In genomic region chr1:30381671-30382365, GRCh38 we compare ENCODE assay signal across 25 cellular contexts.
"Had no signal": no experiment of that assay in that cellular context is flagged by ENCODE, and none has a peak within 500 bp of the region (broad histone marks: within the 10 kb centered on the region; RNA-seq: fewer than 3 reads in every experiment).

No MANE protein-coding gene starts in this region.

- H3K27ac Mint-ChIP-seq: activated CD4-positive, alpha-beta memory T cell treated with anti-CD3 and anti-CD28 coated beads for 36 hours; activated CD4-positive, alpha-beta T cell treated with anti-CD3 and anti-CD28 coated beads, Interleukin-2, amount 10 ng/mL, durations not matched to agents 24 days and 14 days; activated T-helper 17 cell treated with anti-CD3 and anti-CD28 coated beads, Interleukin-2, amount 50 U/mL, for 72 hours; naive thymus-derived CD4-positive, alpha-beta T cell; neural progenitor cell; progenitor cell of endocrine pancreas; T-helper 17 cell had no signal

- H3K36me3 ChIP-seq: gastroesophageal sphincter, neural progenitor cell, transverse colon had no signal

- H3K9me3 Mint-ChIP-seq: activated CD4-positive, alpha-beta memory T cell treated with anti-CD3 and anti-CD28 coated beads for 36 hours; activated CD4-positive, alpha-beta T cell treated with anti-CD3 and anti-CD28 coated beads, Interleukin-2, amount 10 ng/mL, durations not matched to agents 24 days and 14 days; activated T-cell treated with anti-CD3 and anti-CD28 coated beads, Interleukin-2, amount 50 U/mL, for 4 hours; activated T-helper 17 cell treated with anti-CD3 and anti-CD28 coated beads, Interleukin-2, amount 50 U/mL, for 72 hours; naive thymus-derived CD4-positive, alpha-beta T cell; neural progenitor cell had no signal

- H3K4me1 Mint-ChIP-seq: activated CD4-positive, alpha-beta T cell treated with anti-CD3 and anti-CD28 coated beads, Interleukin-2, amount 10 ng/mL, durations not matched to agents 24 days and 14 days; activated T-helper 17 cell treated with anti-CD3 and anti-CD28 coated beads, Interleukin-2, amount 50 U/mL, for 72 hours had no signal

- H3K27ac ChIP-seq: coronary artery, dorsolateral prefrontal cortex, gastroesophageal sphincter, hepatocyte, neural progenitor cell, testis, transverse colon had no signal

- H3K4me3 ChIP-seq: coronary artery, dorsolateral prefrontal cortex, gastroesophageal sphincter, hepatocyte, neural progenitor cell, testis, transverse colon had no signal

- H3K27me3 Mint-ChIP-seq: activated CD4-positive, alpha-beta T cell treated with anti-CD3 and anti-CD28 coated beads, Interleukin-2, amount 10 ng/mL, durations not matched to agents 24 days and 14 days had no signal

- H3K9me3 ChIP-seq: gastroesophageal sphincter, SK-N-SH, testis, transverse colon had no signal

- H3K4me3 Mint-ChIP-seq: activated CD4-positive, alpha-beta memory T cell treated with anti-CD3 and anti-CD28 coated beads for 36 hours; activated CD4-positive, alpha-beta T cell treated with anti-CD3 and anti-CD28 coated beads, Interleukin-2, amount 10 ng/mL, durations not matched to agents 24 days and 14 days; activated T-cell treated with anti-CD3 and anti-CD28 coated beads, Interleukin-2, amount 50 U/mL, for 4 hours; activated T-helper 17 cell treated with anti-CD3 and anti-CD28 coated beads, Interleukin-2, amount 50 U/mL, for 72 hours; naive thymus-derived CD4-positive, alpha-beta T cell; neural progenitor cell; T-helper 17 cell had no signal

- H3K27me3 ChIP-seq: hepatocyte, neural progenitor cell, testis had no signal

- ATAC-seq: activated T-cell treated with anti-CD3 and anti-CD28 coated beads, Interleukin-2, amount 50 U/mL, for 4 hours; activated T-helper 17 cell treated with anti-CD3 and anti-CD28 coated beads, Interleukin-2, amount 50 U/mL, for 72 hours; gastroesophageal sphincter; left colon; naive thymus-derived CD4-positive, alpha-beta T cell; T-helper 17 cell had no signal

- H3K36me3 Mint-ChIP-seq: activated CD4-positive, alpha-beta memory T cell treated with anti-CD3 and anti-CD28 coated beads for 36 hours; naive thymus-derived CD4-positive, alpha-beta T cell; neural progenitor cell had no signal

- DNase-seq: activated CD4-positive, alpha-beta memory T cell treated with anti-CD3 and anti-CD28 coated beads for 36 hours; activated CD4-positive, alpha-beta T cell treated with anti-CD3 and anti-CD28 coated beads, Interleukin-2, amount 10 ng/mL, durations not matched to agents 24 days and 14 days; activated CD4-positive, CD25-positive, alpha-beta regulatory T cell treated with anti-CD3 and anti-CD28 coated beads, Interleukin-2, amount 50 U/mL, for 72 hours; activated CD8-positive, alpha-beta memory T cell treated with anti-CD3 and anti-CD28 coated beads, Interleukin-2, amount 50 U/mL, for 4 hours; activated gamma-delta T cell treated with Interleukin-2 at 50 U/mL for 16 hours; activated naive CD4-positive, alpha-beta T cell treated with anti-CD3 and anti-CD28 coated beads, Interleukin-2, amount 50 U/mL, for 16 hours; activated T-cell treated with anti-CD3 and anti-CD28 coated beads, Interleukin-2, amount 50 U/mL, for 4 hours; effector memory CD4-positive, alpha-beta T cell; erythroblast; left colon; midbrain; naive thymus-derived CD4-positive, alpha-beta T cell; SK-N-SH; stimulated activated CD4-positive, alpha-beta T cell treated with anti-CD3 and anti-CD28 coated beads, Interleukin-2, amount 100 ng/mL, for 48 hours; stimulated activated naive CD4-positive, alpha-beta T cell treated with Interleukin-2 at 50 U/mL for 16 hours; T-helper 17 cell; testis; transverse colon had no signal
